21 cellular contexts compared by ENCODE assay signal in genomic region chr7:38291117-38291647, GRCh38.
A peak's percentile ranks its signal among the peaks of the same experiment; 100 is the strongest.
DNase-seq lines count a peak whose midpoint lies in the region; ATAC-seq and TF ChIP-seq lines count a peak whose summit lies in the region.
"Had no signal": no experiment of that assay in that cellular context is flagged by ENCODE, and none has a peak within 500 bp of the region (broad histone marks: within the 10 kb centered on the region; RNA-seq: fewer than 3 reads in every experiment).

No MANE protein-coding gene starts in this region.

- DNase-seq in HFF-Myc (ENCODE audit: extremely low read depth, low read depth) = no peak
- DNase-seq in immature natural killer cell = peak in 1 of 3 donors; percentile 7
- DNase-seq in NCI-H146 (lab: John Stamatoyannopoulos, UW) = no peak
- no peak for DNase-seq in smooth muscle cell (lab: John Stamatoyannopoulos, UW; ENCODE audit: unreplicated experiment)
- DNase-seq: activated CD4-positive, alpha-beta T cell treated with anti-CD3 and anti-CD28 coated beads, Interleukin-2, amount 50 U/mL, for 4 hours; activated gamma-delta T cell treated with Interleukin-2 at 50 U/mL for 16 hours; Calu3; effector memory CD8-positive, alpha-beta T cell; GOT3; lower lobe of right lung; NCI-H1436; NCI-H774; nucleus accumbens had no signal

- H4K20me1 ChIP-seq in DOHH2 (ENCODE audit: control insufficient read depth, insufficient read depth, low read depth, low read length) (no peaks in the 10 kb centered on the region), SU-DHL-6 (ENCODE audit: low read depth, low read length) (no peaks in the 10 kb centered on the region), smooth muscle cell (ENCODE audit: low read depth) (no peaks in the 10 kb centered on the region)

- H3K9me3 Mint-ChIP-seq in immature natural killer cell = no peaks in the 10 kb centered on the region
- H3K9me3 Mint-ChIP-seq: central memory CD8-positive, alpha-beta T cell; effector memory CD8-positive, alpha-beta T cell; stimulated activated naive CD8-positive, alpha-beta T cell treated with anti-CD3 and anti-CD28 coated beads, Interleukin-15, Interleukin-2, amounts not matched to agents 100 ng/mL and 50 ng/mL, for 24 hours had no signal

- peaks cover 37 to 54% of the 10 kb centered on the region in 2 donors for H3K4me1 Mint-ChIP-seq in immature natural killer cell
- H3K4me1 Mint-ChIP-seq: central memory CD8-positive, alpha-beta T cell had no signal

- TF ChIP-seq CTCF in DOHH2 (IDR thresholded peaks at IDR 0.05; ENCODE audit: low read depth, low read length, poor library complexity, severe bottlenecking) (peak; percentile 58), HFF-Myc (IDR thresholded peaks at IDR 0.05; ENCODE audit: low read depth, low read length, missing control alignments) (peak; percentile 14), SU-DHL-6 (IDR thresholded peaks at IDR 0.05; ENCODE audit: insufficient read depth, low read length, poor library complexity, severe bottlenecking) (peak; percentile 26), smooth muscle cell (IDR thresholded peaks at IDR 0.05; ENCODE audit: borderline replicate concordance, insufficient read depth, poor library complexity, severe bottlenecking) (no peak)

- peaks cover 0 to 2% (median 0%) of the 10 kb centered on the region in 3 donors for H3K36me3 Mint-ChIP-seq in immature natural killer cell

- no peak for ATAC-seq in HG02938 (IDR thresholded peaks at IDR 0.05; ENCODE audit: unreplicated experiment)
- ATAC-seq: effector memory CD8-positive, alpha-beta T cell; lower lobe of right lung; sciatic nerve had no signal

- H3K27ac Mint-ChIP-seq in immature natural killer cell = peak overlapping the region in 4 of 6 donors; percentile 13 to 83 (median 48)
- H3K27ac Mint-ChIP-seq: effector memory CD8-positive, alpha-beta T cell; stimulated activated naive CD8-positive, alpha-beta T cell treated with anti-CD3 and anti-CD28 coated beads, Interleukin-15, Interleukin-2, amounts not matched to agents 100 ng/mL and 50 ng/mL, for 24 hours had no signal

- H3K9me3 ChIP-seq in DOHH2 (ENCODE audit: control insufficient read depth, insufficient read depth, low read length) = no peaks in the 10 kb centered on the region
- H3K9me3 ChIP-seq in SU-DHL-6 (ENCODE audit: insufficient read depth, low read length) = no peaks in the 10 kb centered on the region
- H3K9me3 ChIP-seq in smooth muscle cell (replicated peaks; ENCODE audit: low read depth) = no peaks in the 10 kb centered on the region
- H3K9me3 ChIP-seq: lower lobe of right lung, upper lobe of left lung had no signal

- H3F3A ChIP-seq in DOHH2 (ENCODE audit: control insufficient read depth, insufficient read depth) (no peaks in the 10 kb centered on the region), SU-DHL-6 (ENCODE audit: insufficient read depth) (no peaks in the 10 kb centered on the region), smooth muscle cell (ENCODE audit: low read depth) (no peaks in the 10 kb centered on the region)

- H3K4me3 Mint-ChIP-seq in immature natural killer cell = peak overlapping the region in 2 of 5 donors; percentile 10 to 31
- H3K4me3 Mint-ChIP-seq: central memory CD8-positive, alpha-beta T cell; effector memory CD8-positive, alpha-beta T cell; stimulated activated naive CD8-positive, alpha-beta T cell treated with anti-CD3 and anti-CD28 coated beads, Interleukin-15, Interleukin-2, amounts not matched to agents 100 ng/mL and 50 ng/mL, for 24 hours had no signal

- peaks cover 0 to 10% (median 0%) of the 10 kb centered on the region in 3 donors for H3K27me3 Mint-ChIP-seq in immature natural killer cell (ENCODE audit: low read depth in 3 of 3)
- H3K27me3 Mint-ChIP-seq: central memory CD8-positive, alpha-beta T cell; effector memory CD8-positive, alpha-beta T cell; stimulated activated naive CD8-positive, alpha-beta T cell treated with anti-CD3 and anti-CD28 coated beads, Interleukin-15, Interleukin-2, amounts not matched to agents 100 ng/mL and 50 ng/mL, for 24 hours had no signal

- H3K27me3 ChIP-seq in DOHH2 (ENCODE audit: control insufficient read depth, low read length) (peaks cover 2% of the 10 kb centered on the region; the same call in 1 of the 2 replicates), SU-DHL-6 (ENCODE audit: low read length) (no peaks in the 10 kb centered on the region), smooth muscle cell (ENCODE audit: low read depth) (no peaks in the 10 kb centered on the region)
- H3K27me3 ChIP-seq: upper lobe of left lung had no signal

- H3K4me1 ChIP-seq in DOHH2 (ENCODE audit: control insufficient read depth, low read length) (no peaks in the 10 kb centered on the region), smooth muscle cell (ENCODE audit: low read depth) (no peaks in the 10 kb centered on the region)
- H3K4me1 ChIP-seq: lower lobe of right lung, upper lobe of left lung had no signal

- no peak overlapping the region for H3K4me3 ChIP-seq in DOHH2 (ENCODE audit: low read length)
- no peak overlapping the region for H3K4me3 ChIP-seq in HFF-Myc (replicated peaks; ENCODE audit: low read depth, low read length)
- no peak overlapping the region for H3K4me3 ChIP-seq in SU-DHL-6 (ENCODE audit: insufficient read depth, low read length, poor library complexity, severe bottlenecking)
- no peak overlapping the region for H3K4me3 ChIP-seq in smooth muscle cell
- H3K4me3 ChIP-seq: lower lobe of right lung, upper lobe of left lung had no signal

- WGBS in smooth muscle cell (ENCODE audit: low lambda C conversion rate) = 83% methylated on average over 9 of the region's 9 CpGs

- H3K27ac ChIP-seq in DOHH2 (ENCODE audit: low read depth, low read length) = no peak overlapping the region
- H3K27ac ChIP-seq in SU-DHL-6 (ENCODE audit: low read depth, low read length) = no peak overlapping the region
- H3K27ac ChIP-seq in smooth muscle cell (ENCODE audit: low read depth) = no peak overlapping the region
- H3K27ac ChIP-seq: KMS-11, lower lobe of right lung, upper lobe of left lung had no signal

- H3K36me3 ChIP-seq in DOHH2 (ENCODE audit: control insufficient read depth, low read length) = no peaks in the 10 kb centered on the region
- no peaks in the 10 kb centered on the region for H3K36me3 ChIP-seq in SU-DHL-6 (ENCODE audit: low read length)
- no peaks in the 10 kb centered on the region for H3K36me3 ChIP-seq in smooth muscle cell (ENCODE audit: low read depth)
- H3K36me3 ChIP-seq: lower lobe of right lung, upper lobe of left lung had no signal

- H2AFZ ChIP-seq in SU-DHL-6 (ENCODE audit: low read depth, low read length, severe bottlenecking) = no peak overlapping the region
- no peak overlapping the region for H2AFZ ChIP-seq in smooth muscle cell (ENCODE audit: low read depth)

- H3K9ac ChIP-seq in SU-DHL-6 (ENCODE audit: low read length) (no peak overlapping the region), smooth muscle cell (ENCODE audit: low read depth) (no peak overlapping the region)
- H3K9ac ChIP-seq: KMS-11 had no signal

- H3K4me2 ChIP-seq in DOHH2 (ENCODE audit: low read length) = no peak overlapping the region
- H3K4me2 ChIP-seq in SU-DHL-6 (ENCODE audit: low read depth, low read length, poor library complexity, severe bottlenecking) = no peak overlapping the region
- H3K4me2 ChIP-seq in smooth muscle cell = no peak overlapping the region
- H3K4me2 ChIP-seq: KMS-11 had no signal

- no peaks in the 10 kb centered on the region for H3K9me2 ChIP-seq in DOHH2 (replicated peaks; ENCODE audit: control insufficient read depth, low read length)
- no peaks in the 10 kb centered on the region for H3K9me2 ChIP-seq in SU-DHL-6 (replicated peaks; ENCODE audit: insufficient read depth, low read length)

- H3K79me2 ChIP-seq in DOHH2 (ENCODE audit: control insufficient read depth, low read length) (no peaks in the 10 kb centered on the region), SU-DHL-6 (ENCODE audit: insufficient read depth, low read length) (no peaks in the 10 kb centered on the region), smooth muscle cell (ENCODE audit: low read depth) (no peaks in the 10 kb centered on the region)
